ENCODE assay signal across 8 cellular contexts in genomic region chr4:69760455-69760854, GRCh38. TPM values are rescaled to one million over a fixed set of nuclear protein-coding genes. Genes with fewer than 3 reads are reported as not detected.
DNase-seq lines count a peak whose midpoint lies in the region; FAIRE-seq and TF ChIP-seq lines count a peak whose summit lies in the region.

SULT1B1 (minus strand) TSS chr4:69760620; CDS start chr4:69755217, 5,403 bp downstream.

- no peak for TF ChIP-seq CTCF in AG09319 (IDR thresholded peaks at IDR 0.05; ENCODE audit: low read depth, low read length)
- no peak for TF ChIP-seq CTCF in D721Med (IDR thresholded peaks at IDR 0.05; ENCODE audit: insufficient read depth, missing control alignments)

- DNase-seq in AG09319 (ENCODE audit: extremely low read depth, low read depth) (peak; percentile 70), NOMO-1 treated with dmso at 0.1 percent for 144 hours (lab: John Stamatoyannopoulos, UW; ENCODE audit: unreplicated experiment) (peak; percentile 71), amniotic epithelial cell (ENCODE audit: low read depth) (peak; percentile 52), lung microvascular endothelial cell (ENCODE audit: low read depth in 2 of 2) (peak; percentile 85 to 86), nucleus accumbens (lab: John Stamatoyannopoulos, UW) (no peak), NCI-H2029 (lab: John Stamatoyannopoulos, UW) (no peak), HUDEP-2 (lab: John Stamatoyannopoulos, UW; ENCODE audit: unreplicated experiment in 76 of 76) (no peak), D721Med (ENCODE audit: insufficient read length, low spot score) (no peak)

- no peak for FAIRE-seq in D721Med (lab: Jason Lieb, UNC)

RNA-seq across cellular contexts. Expression of gene SULT1B1, which starts in this region (rescaled TPM):
- 1.6 and 8.3 TPM in 2 replicates for total RNA-seq in lung microvascular endothelial cell

Comparison
In these comparisons a context has a peak if more than half of its experiments do, and no peak if none do; other contexts are left out.
1. DNase-seq: peak in AG09319 (single experiment), NOMO-1 treated with dmso at 0.1 percent for 144 hours (single experiment), amniotic epithelial cell (single experiment) and lung microvascular endothelial cell (2 of 2); none in nucleus accumbens (0 of 56), NCI-H2029 (single experiment), HUDEP-2 (0 of 76) and D721Med (single experiment).